ENCODE assay signal across 9 cellular contexts in genomic region chr15:89367485-89368451, GRCh38. TPM values are rescaled to one million over a fixed set of nuclear protein-coding genes. Genes with fewer than 3 reads are reported as not detected.
DNase-seq lines count a peak whose midpoint lies in the region; ATAC-seq and TF ChIP-seq lines count a peak whose summit lies in the region.
"Had no signal": no experiment of that assay in that cellular context is flagged by ENCODE, and none has a peak within 500 bp of the region (broad histone marks: within the 10 kb centered on the region; RNA-seq: fewer than 3 reads in every experiment).

No MANE protein-coding gene starts in this region.

- TF ChIP-seq CTCF in fibroblast of mammary gland (conservative IDR thresholded peaks at IDR 0.05; ENCODE audit: control insufficient read depth, insufficient read depth, low read depth, low read length): no peak

- peaks cover 97% of the 10 kb centered on the region for H3K27me3 Mint-ChIP-seq in activated T-cell treated with anti-CD3 and anti-CD28 coated beads, Interleukin-2, amount 50 U/mL, for 24 hours
- H3K27me3 Mint-ChIP-seq in stimulated activated naive B cell treated with anti-CD40 and anti-IgM and Interleukin-4, amounts not matched to agents 10 μg/mL and 1 μg/mL and 100 μg/mL, for 72 hours: peaks cover 77 to 89% of the 10 kb centered on the region in 2 donors
- H3K27me3 Mint-ChIP-seq in activated CD8-positive, alpha-beta memory T cell treated with anti-CD3 and anti-CD28 coated beads, Interleukin-2, amount 10 ng/mL, durations not matched to agents 7 days and 5 days: peaks cover 94% of the 10 kb centered on the region

- CTCF ChIA-PET in activated CD8-positive, alpha-beta memory T cell treated with anti-CD3 and anti-CD28 coated beads, Interleukin-2, amount 10 ng/mL, durations not matched to agents 7 days and 5 days (lab: Charles Lee): interaction anchor here (1.1 to 3.1 kb wide), 3 partner anchors 9 to 32 kb away, joined by 3 to 17 read pairs (median 8); no protein-coding TSS in a partner anchor

- H3K4me1 Mint-ChIP-seq in activated T-cell treated with anti-CD3 and anti-CD28 coated beads, Interleukin-2, amount 50 U/mL, for 24 hours (ENCODE audit: low read depth): peaks cover 20% of the 10 kb centered on the region
- H3K4me1 Mint-ChIP-seq in stimulated activated naive B cell treated with anti-CD40 and anti-IgM and Interleukin-4, amounts not matched to agents 10 μg/mL and 1 μg/mL and 100 μg/mL, for 72 hours: peaks cover 22 to 47% of the 10 kb centered on the region in 2 donors
- H3K4me1 Mint-ChIP-seq in activated CD8-positive, alpha-beta memory T cell treated with anti-CD3 and anti-CD28 coated beads, Interleukin-2, amount 10 ng/mL, durations not matched to agents 7 days and 5 days: peaks cover 6% of the 10 kb centered on the region

- DNase-seq in activated T-cell treated with anti-CD3 and anti-CD28 coated beads, Interleukin-2, amount 50 U/mL, for 24 hours: no peak
- DNase-seq in activated T-cell treated with anti-CD3 and anti-CD28 coated beads, Interleukin-2, amount 50 U/mL, for 1 hour: no peak
- DNase-seq in NOMO-1 treated with dmso at 0.1 percent for 144 hours (lab: John Stamatoyannopoulos, UW; ENCODE audit: unreplicated experiment): peak; percentile 78
- DNase-seq in fibroblast of mammary gland (ENCODE audit: low read depth): peak; percentile 17
- no peak for DNase-seq in stimulated activated naive B cell treated with anti-CD40 and anti-IgM and Interleukin-4, amounts not matched to agents 10 μg/mL and 1 μg/mL and 100 μg/mL, for 72 hours
- DNase-seq in cortex of kidney (lab: John Stamatoyannopoulos, UW): no peak
- no peak for DNase-seq in activated CD8-positive, alpha-beta memory T cell treated with anti-CD3 and anti-CD28 coated beads, Interleukin-2, amount 10 ng/mL, durations not matched to agents 7 days and 5 days
- DNase-seq: DND-41 had no signal

- no peak overlapping the region for H3K4me3 ChIP-seq in fibroblast of mammary gland (ENCODE audit: control insufficient read depth, low read depth, low read length)

- no peaks in the 10 kb centered on the region for H3K36me3 Mint-ChIP-seq in activated T-cell treated with anti-CD3 and anti-CD28 coated beads, Interleukin-2, amount 50 U/mL, for 24 hours (ENCODE audit: low read depth)
- no peaks in the 10 kb centered on the region for H3K36me3 Mint-ChIP-seq in stimulated activated naive B cell treated with anti-CD40 and anti-IgM and Interleukin-4, amounts not matched to agents 10 μg/mL and 1 μg/mL and 100 μg/mL, for 72 hours
- H3K36me3 Mint-ChIP-seq in activated CD8-positive, alpha-beta memory T cell treated with anti-CD3 and anti-CD28 coated beads, Interleukin-2, amount 10 ng/mL, durations not matched to agents 7 days and 5 days: no peaks in the 10 kb centered on the region

- H3K9me3 Mint-ChIP-seq in activated T-cell treated with anti-CD3 and anti-CD28 coated beads, Interleukin-2, amount 50 U/mL, for 24 hours: no peaks in the 10 kb centered on the region
- H3K9me3 Mint-ChIP-seq in stimulated activated naive B cell treated with anti-CD40 and anti-IgM and Interleukin-4, amounts not matched to agents 10 μg/mL and 1 μg/mL and 100 μg/mL, for 72 hours: peaks cover 0 to 2% of the 10 kb centered on the region in 2 donors
- no peaks in the 10 kb centered on the region for H3K9me3 Mint-ChIP-seq in activated CD8-positive, alpha-beta memory T cell treated with anti-CD3 and anti-CD28 coated beads, Interleukin-2, amount 10 ng/mL, durations not matched to agents 7 days and 5 days (ENCODE audit: low read depth)

- H3K27ac Mint-ChIP-seq in activated T-cell treated with anti-CD3 and anti-CD28 coated beads, Interleukin-2, amount 50 U/mL, for 24 hours: no peak overlapping the region
- peak overlapping the region; percentile 81 for H3K27ac Mint-ChIP-seq in stimulated activated naive B cell treated with anti-CD40 and anti-IgM and Interleukin-4, amounts not matched to agents 10 μg/mL and 1 μg/mL and 100 μg/mL, for 72 hours
- no peak overlapping the region for H3K27ac Mint-ChIP-seq in activated CD8-positive, alpha-beta memory T cell treated with anti-CD3 and anti-CD28 coated beads, Interleukin-2, amount 10 ng/mL, durations not matched to agents 7 days and 5 days

- ATAC-seq in stimulated activated naive B cell treated with anti-CD40 and anti-IgM and Interleukin-4, amounts not matched to agents 10 μg/mL and 1 μg/mL and 100 μg/mL, for 72 hours (replicated peaks): no peak
- no peak for ATAC-seq in GM18861 (IDR thresholded peaks at IDR 0.05; ENCODE audit: unreplicated experiment)
- no peak for ATAC-seq in activated CD8-positive, alpha-beta memory T cell treated with anti-CD3 and anti-CD28 coated beads, Interleukin-2, amount 10 ng/mL, durations not matched to agents 7 days and 5 days

- peak overlapping the region; percentile 36 for H3K4me3 Mint-ChIP-seq in activated T-cell treated with anti-CD3 and anti-CD28 coated beads, Interleukin-2, amount 50 U/mL, for 24 hours
- H3K4me3 Mint-ChIP-seq in stimulated activated naive B cell treated with anti-CD40 and anti-IgM and Interleukin-4, amounts not matched to agents 10 μg/mL and 1 μg/mL and 100 μg/mL, for 72 hours: peak overlapping the region; percentile 61 to 69
- H3K4me3 Mint-ChIP-seq in activated CD8-positive, alpha-beta memory T cell treated with anti-CD3 and anti-CD28 coated beads, Interleukin-2, amount 10 ng/mL, durations not matched to agents 7 days and 5 days: no peak overlapping the region

RNA-seq across cellular contexts. Expression of gene POLG, which starts 33.1 kb away (rescaled TPM):
- 100 to 1,000 TPM; 117 to 119 TPM for total RNA-seq in activated CD8-positive, alpha-beta memory T cell treated with anti-CD3 and anti-CD28 coated beads, Interleukin-2, amount 10 ng/mL, durations not matched to agents 7 days and 5 days

Comparison
In these comparisons a context has a peak if more than half of its experiments do, and no peak if none do; other contexts are left out.
1. DNase-seq: peak in NOMO-1 treated with dmso at 0.1 percent for 144 hours (single experiment) and fibroblast of mammary gland (single experiment); none in activated T-cell treated with anti-CD3 and anti-CD28 coated beads, Interleukin-2, amount 50 U/mL, for 24 hours (single experiment), activated T-cell treated with anti-CD3 and anti-CD28 coated beads, Interleukin-2, amount 50 U/mL, for 1 hour (single experiment), stimulated activated naive B cell treated with anti-CD40 and anti-IgM and Interleukin-4, amounts not matched to agents 10 μg/mL and 1 μg/mL and 100 μg/mL, for 72 hours (single experiment), cortex of kidney (single experiment) and activated CD8-positive, alpha-beta memory T cell treated with anti-CD3 and anti-CD28 coated beads, Interleukin-2, amount 10 ng/mL, durations not matched to agents 7 days and 5 days (single experiment).